15 cellular contexts compared by ENCODE assay signal in the genomic region with DNA sequence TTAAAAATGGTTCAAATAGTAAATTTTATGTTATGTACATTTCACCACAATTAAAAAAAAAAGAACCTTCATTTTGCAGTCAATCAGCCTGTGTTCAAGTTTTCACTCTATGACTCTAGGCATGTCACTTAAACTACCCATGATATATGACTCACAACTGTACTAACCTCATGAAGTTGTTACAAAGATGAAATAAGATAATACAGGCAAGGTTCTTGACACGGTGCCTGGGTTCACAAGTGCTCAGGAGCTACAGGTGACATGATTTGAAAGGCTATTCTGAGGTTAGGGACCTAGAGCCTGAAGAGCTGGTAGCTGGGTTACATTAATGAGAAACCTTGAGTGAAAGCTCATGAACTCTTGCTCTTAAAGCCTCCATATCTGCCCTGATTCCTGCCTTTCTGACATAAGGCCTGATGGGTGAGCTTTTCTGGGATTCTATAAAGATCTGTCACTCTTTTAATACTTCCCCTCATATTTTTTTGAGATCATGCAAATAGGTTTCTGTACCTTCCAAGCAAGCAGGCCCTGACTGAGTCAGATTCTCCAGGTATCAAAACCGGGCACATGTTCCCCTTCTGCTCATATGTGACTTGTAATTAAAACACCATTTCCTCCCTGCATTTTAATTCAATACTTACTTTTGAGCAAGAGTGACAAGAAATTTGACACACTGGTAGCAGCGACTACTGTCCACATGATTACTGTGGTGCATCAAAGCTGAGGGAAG. TPM values are rescaled to one million over a fixed set of nuclear protein-coding genes. Genes with fewer than 3 reads are reported as not detected.
A peak's percentile ranks its signal among the peaks of the same experiment; 100 is the strongest.
DNase-seq lines count a peak whose midpoint lies in the region; ATAC-seq and FAIRE-seq lines count a peak whose summit lies in the region.
"Had no signal": no experiment of that assay in that cellular context is flagged by ENCODE, and none has a peak within 500 bp of the region (broad histone marks: within the 10 kb centered on the region; RNA-seq: fewer than 3 reads in every experiment).

No MANE protein-coding gene starts in this region.

- intact Hi-C loops in activated naive CD4-positive, alpha-beta T cell treated with anti-CD3 and anti-CD28 coated beads for 36 hours (cut with micrococcal nuclease): loop anchor here (1.0 to 5.0 kb wide), 5 partner anchors 13 to 265 kb away; no protein-coding TSS in a partner anchor

- peak; percentile 58 for DNase-seq in activated naive CD4-positive, alpha-beta T cell treated with anti-CD3 and anti-CD28 coated beads for 36 hours
- DNase-seq in activated naive CD4-positive, alpha-beta T cell treated with Interleukin-2 at 50 U/mL for 16 hours: no peak
- DNase-seq in small intestine: peak; percentile 25
- no peak for DNase-seq in medulla oblongata (ENCODE audit: extremely low spot score)
- DNase-seq: DND-41, heart right ventricle, NCI-H2227 treated with DMSO at 0.1 percent for 48 hours, spleen had no signal

- H3K27me3 ChIP-seq in small intestine (ENCODE audit: control insufficient read depth in 2 of 2, insufficient read depth in 2 of 2, low read length in 2 of 2): no peaks in the 10 kb centered on the region
- H3K27me3 ChIP-seq: heart right ventricle, neural progenitor cell, spleen had no signal

- H3K27me3 Mint-ChIP-seq in activated naive CD4-positive, alpha-beta T cell treated with anti-CD3 and anti-CD28 coated beads for 36 hours (ENCODE audit: low read depth): no peaks in the 10 kb centered on the region
- H3K27me3 Mint-ChIP-seq in T-helper 1 cell treated with Interleukin-12 subunit alpha and Interleukin-12 subunit beta and Interleukin-4 antibody, amounts not matched to agents 30 μg/mL and 1 μg/mL, for 36 hours (ENCODE audit: low read depth): no peaks in the 10 kb centered on the region

- peaks cover 18 to 43% of the 10 kb centered on the region in 2 donors for H3K36me3 ChIP-seq in small intestine (ENCODE audit: control insufficient read depth in 2 of 2, insufficient read depth in 2 of 2, low read length in 2 of 2)

- H3K4me1 Mint-ChIP-seq in activated naive CD4-positive, alpha-beta T cell treated with anti-CD3 and anti-CD28 coated beads for 36 hours (ENCODE audit: low read depth): peaks cover 16% of the 10 kb centered on the region
- peaks cover 10% of the 10 kb centered on the region for H3K4me1 Mint-ChIP-seq in T-helper 1 cell treated with Interleukin-12 subunit alpha and Interleukin-12 subunit beta and Interleukin-4 antibody, amounts not matched to agents 30 μg/mL and 1 μg/mL, for 36 hours (ENCODE audit: low read depth)
- H3K4me1 Mint-ChIP-seq: neural progenitor cell had no signal

- H3K9me3 ChIP-seq in small intestine (ENCODE audit: control insufficient read depth, low read depth): no peaks in the 10 kb centered on the region
- H3K9me3 ChIP-seq: heart right ventricle, spleen had no signal

- H3K4me3 Mint-ChIP-seq in activated naive CD4-positive, alpha-beta T cell treated with anti-CD3 and anti-CD28 coated beads for 36 hours: peak overlapping the region; percentile 5
- no peak overlapping the region for H3K4me3 Mint-ChIP-seq in T-helper 1 cell treated with Interleukin-12 subunit alpha and Interleukin-12 subunit beta and Interleukin-4 antibody, amounts not matched to agents 30 μg/mL and 1 μg/mL, for 36 hours
- H3K4me3 Mint-ChIP-seq: neural progenitor cell had no signal

- peaks cover 52% of the 10 kb centered on the region for H3K36me3 Mint-ChIP-seq in activated naive CD4-positive, alpha-beta T cell treated with anti-CD3 and anti-CD28 coated beads for 36 hours (ENCODE audit: low read depth)
- H3K36me3 Mint-ChIP-seq in T-helper 1 cell treated with Interleukin-12 subunit alpha and Interleukin-12 subunit beta and Interleukin-4 antibody, amounts not matched to agents 30 μg/mL and 1 μg/mL, for 36 hours (ENCODE audit: low read depth): peaks cover 57% of the 10 kb centered on the region

- ATAC-seq in HG02884 (IDR thresholded peaks at IDR 0.05; ENCODE audit: unreplicated experiment) (peak; percentile 87), HG03039 (IDR thresholded peaks at IDR 0.05; ENCODE audit: unreplicated experiment) (no peak), HG03025 (IDR thresholded peaks at IDR 0.05; ENCODE audit: low FRiP score, unreplicated experiment) (no peak)
- ATAC-seq: heart right ventricle, left lobe of liver had no signal

- H3K4me1 ChIP-seq in small intestine (ENCODE audit: control insufficient read depth in 2 of 2, insufficient read depth in 1 of 2, low read depth in 1 of 2, low read length in 1 of 2): no peaks in the 10 kb centered on the region
- H3K4me1 ChIP-seq: neural progenitor cell, spleen had no signal

- FAIRE-seq in small intestine (lab: Jason Lieb, UNC): no peak

- no peak overlapping the region for H3K4me3 ChIP-seq in small intestine (ENCODE audit: low read depth in 1 of 2, low read length in 2 of 2)
- H3K4me3 ChIP-seq: heart right ventricle, neural progenitor cell, spleen had no signal

- CTCF ChIA-PET in activated naive CD4-positive, alpha-beta T cell treated with anti-CD3 and anti-CD28 coated beads for 36 hours (lab: Charles Lee): interaction anchor here (0.6 to 1.7 kb wide), 5 partner anchors 10 to 348 kb away, joined by 3 to 5 read pairs (median 3); no protein-coding TSS in a partner anchor

- no peak overlapping the region for H3K27ac ChIP-seq in small intestine (ENCODE audit: low read depth in 1 of 2, low read length in 1 of 2)
- H3K27ac ChIP-seq: heart right ventricle, spleen had no signal

- H3K27ac Mint-ChIP-seq in activated naive CD4-positive, alpha-beta T cell treated with anti-CD3 and anti-CD28 coated beads for 36 hours: peak overlapping the region; percentile 90
- H3K27ac Mint-ChIP-seq in T-helper 1 cell treated with Interleukin-12 subunit alpha and Interleukin-12 subunit beta and Interleukin-4 antibody, amounts not matched to agents 30 μg/mL and 1 μg/mL, for 36 hours: peak overlapping the region; percentile 18
- H3K27ac Mint-ChIP-seq: neural progenitor cell had no signal

- no peaks in the 10 kb centered on the region for H3K9me3 Mint-ChIP-seq in activated naive CD4-positive, alpha-beta T cell treated with anti-CD3 and anti-CD28 coated beads for 36 hours
- no peaks in the 10 kb centered on the region for H3K9me3 Mint-ChIP-seq in T-helper 1 cell treated with Interleukin-12 subunit alpha and Interleukin-12 subunit beta and Interleukin-4 antibody, amounts not matched to agents 30 μg/mL and 1 μg/mL, for 36 hours
- H3K9me3 Mint-ChIP-seq: neural progenitor cell had no signal

- WGBS in small intestine, 3 donors: 76 to 81% (median 81%) methylated on average over 3 of the region's 3 CpGs

RNA-seq across cellular contexts. Expression of gene PCSK9, which starts 34.0 kb away (rescaled TPM):
- not detected for total RNA-seq in activated naive CD4-positive, alpha-beta T cell treated with anti-CD3 and anti-CD28 coated beads for 36 hours
- polyA plus RNA-seq in small intestine: 10 to 100 TPM in 1 of 3 donors, under 1 TPM in 2; 0.45 to 24.2 (median 0.54) TPM
- total RNA-seq: RPMI7951 had no signal

Comparison
In these comparisons a context has a peak if more than half of its experiments do, and no peak if none do; other contexts are left out.
1. DNase-seq: peak in activated naive CD4-positive, alpha-beta T cell treated with anti-CD3 and anti-CD28 coated beads for 36 hours (single experiment) and small intestine (single experiment); none in activated naive CD4-positive, alpha-beta T cell treated with Interleukin-2 at 50 U/mL for 16 hours (single experiment) and medulla oblongata (single experiment).